ENCODE assay signal across 13 cellular contexts in genomic region chr4:95505149-95505548, GRCh38. TPM values are rescaled to one million over a fixed set of nuclear protein-coding genes. Genes with fewer than 3 reads are reported as not detected.
DNase-seq lines count a peak whose midpoint lies in the region; ATAC-seq and TF ChIP-seq lines count a peak whose summit lies in the region.
"Had no signal": no experiment of that assay in that cellular context is flagged by ENCODE, and none has a peak within 500 bp of the region (broad histone marks: within the 10 kb centered on the region; RNA-seq: fewer than 3 reads in every experiment).

No MANE protein-coding gene starts in this region.

- no peak overlapping the region for H2BK5ac ChIP-seq in trophoblast cell (ENCODE audit: low read depth, low read length, poor library complexity)

- H3K27me3 ChIP-seq in heart left ventricle, result no peaks in the 10 kb centered on the region
- H3K27me3 ChIP-seq in trophoblast cell (ENCODE audit: insufficient read depth, low read length), result no peaks in the 10 kb centered on the region
- H3K27me3 ChIP-seq: adrenal gland had no signal

- no peak overlapping the region for H2AK5ac ChIP-seq in trophoblast cell (ENCODE audit: low read length)

- peaks cover 0 to 7% (median 0%) of the 10 kb centered on the region in 12 donors for H3K4me1 ChIP-seq in heart left ventricle
- peaks cover 2 to 5% of the 10 kb centered on the region in 2 experiments for H3K4me1 ChIP-seq in trophoblast cell (ENCODE audit: control insufficient read depth in 1 of 2, insufficient read depth in 2 of 2, low read length in 2 of 2)

- H3K4ac ChIP-seq in trophoblast cell (ENCODE audit: low read depth, low read length), result no peak overlapping the region

- no peak overlapping the region for H3K23ac ChIP-seq in trophoblast cell (ENCODE audit: low read length)

- no peak overlapping the region for H4K12ac ChIP-seq in trophoblast cell (ENCODE audit: low read depth, low read length)

- peak; percentile 37 to 85 (median 66) for ATAC-seq in heart left ventricle
- no peak for ATAC-seq in GM21390 (IDR thresholded peaks at IDR 0.05; ENCODE audit: unreplicated experiment)
- ATAC-seq: T-cell had no signal

- H3K4me2 ChIP-seq in trophoblast cell (ENCODE audit: low read length), result no peak overlapping the region

- no peaks in the 10 kb centered on the region for H3K36me3 ChIP-seq in heart left ventricle
- peaks cover 3 to 4% of the 10 kb centered on the region in 2 experiments for H3K36me3 ChIP-seq in trophoblast cell (ENCODE audit: control insufficient read depth in 1 of 2, insufficient read depth in 2 of 2, low read length in 2 of 2)
- H3K36me3 ChIP-seq: adrenal gland had no signal

- no peaks in the 10 kb centered on the region for H3K79me1 ChIP-seq in trophoblast cell (ENCODE audit: low read length)

- no peak overlapping the region for H4K8ac ChIP-seq in trophoblast cell (ENCODE audit: low read depth, low read length)

- no peak overlapping the region for H4K91ac ChIP-seq in trophoblast cell (ENCODE audit: low read depth, low read length)

- no peak overlapping the region for H2AFZ ChIP-seq in trophoblast cell (ENCODE audit: insufficient read depth, low read length, poor library complexity)

- WGBS in heart left ventricle, 4 donors, result 54 to 67% (median 61%) methylated on average over 2 of the region's 2 CpGs
- WGBS in trophoblast cell (ENCODE audit: extremely low coverage, insufficient coverage, insufficient read length), result no CpG with 5 or more reads among the region's 2 CpGs

- DNase-seq in Daoy (ENCODE audit: low read depth) (peak; percentile 48), astrocyte of the hippocampus (ENCODE audit: low read depth, low spot score) (peak; percentile 90), heart left ventricle (no peak), trophoblast cell (peak; percentile 6 to 38), SW480 (ENCODE audit: low spot score) (no peak), EL (no peak)
- DNase-seq in stimulated activated CD4-positive, alpha-beta T cell treated with anti-CD3 and anti-CD28 coated beads, Interleukin-4, amount 100 ng/mL, for 4 hours, result no peak
- DNase-seq: activated T-cell treated with anti-CD3 and anti-CD28 coated beads, Interleukin-2, amount 50 U/mL, for 24 hours; adrenal gland; DMS 273 treated with DMSO at 0.1 percent for 48 hours; kidney; T-cell had no signal

- H2BK120ac ChIP-seq in trophoblast cell (ENCODE audit: insufficient read depth, low read length, poor library complexity), result no peak overlapping the region

- no peak overlapping the region for H2BK12ac ChIP-seq in trophoblast cell (ENCODE audit: low read length)

- no peaks in the 10 kb centered on the region for H3K79me2 ChIP-seq in trophoblast cell (ENCODE audit: control insufficient read depth, insufficient read depth, low read length, poor library complexity)

- H3K9ac ChIP-seq in trophoblast cell (ENCODE audit: low read length), result no peak overlapping the region

- TF ChIP-seq CTCF in heart left ventricle (IDR thresholded peaks at IDR 0.05), result no peak

- TF ChIP-seq POLR2A in heart left ventricle (IDR thresholded peaks at IDR 0.05), result no peak

- no peak overlapping the region for H3K14ac ChIP-seq in trophoblast cell (ENCODE audit: low read length)

- intact Hi-C loops in heart left ventricle (cut with DNase I), result no loop called here

- H3K27ac ChIP-seq in heart left ventricle (peak overlapping the region in 2 of 12 donors; percentile 42 to 51), trophoblast cell (ENCODE audit: low read depth, low read length) (no peak overlapping the region)
- H3K27ac ChIP-seq: adrenal gland had no signal

- H3K4me3 ChIP-seq in heart left ventricle, result no peak overlapping the region
- no peak overlapping the region for H3K4me3 ChIP-seq in trophoblast cell (ENCODE audit: low read depth, low read length)
- H3K4me3 ChIP-seq: adrenal gland had no signal

- H3K9me3 ChIP-seq in heart left ventricle (no peaks in the 10 kb centered on the region), trophoblast cell (ENCODE audit: insufficient read depth, low read depth, low read length) (no peaks in the 10 kb centered on the region)
- H3K9me3 ChIP-seq: adrenal gland had no signal

- H3K18ac ChIP-seq in trophoblast cell (ENCODE audit: low read length), result no peak overlapping the region

RNA-seq across cellular contexts. Expression of gene UNC5C, which starts 43.6 kb away (rescaled TPM):
- total RNA-seq in Daoy (2014; rRNA removed; shearing (Covaris generic)), result not detected in 2 replicates
- total RNA-seq in heart left ventricle, result 1 to 10 TPM; 1.3 to 2.8 (median 1.8) TPM
- polyA plus RNA-seq in heart left ventricle, result under 1 TPM; 0.23 to 0.69 TPM
- polyA plus RNA-seq in trophoblast cell (2013), result 42.6 and 46.5 TPM in 2 replicates
- total RNA-seq: T-cell had no signal

Comparison
In these comparisons a context has a peak if more than half of its experiments do, and no peak if none do; other contexts are left out.
1. DNase-seq: peak in Daoy (single experiment), astrocyte of the hippocampus (single experiment) and trophoblast cell (2 of 2); none in heart left ventricle (0 of 5), stimulated activated CD4-positive, alpha-beta T cell treated with anti-CD3 and anti-CD28 coated beads, Interleukin-4, amount 100 ng/mL, for 4 hours (0 of 2), SW480 (single experiment) and EL (single experiment).